ENCODE assay signal across 21 cellular contexts in genomic region chr22:30614879-30615278, GRCh38. TPM values are rescaled to one million over a fixed set of nuclear protein-coding genes. Genes with fewer than 3 reads are reported as not detected.
DNase-seq lines count a peak whose midpoint lies in the region; FAIRE-seq and TF ChIP-seq lines count a peak whose summit lies in the region.
"Had no signal": no experiment of that assay in that cellular context is flagged by ENCODE, and none has a peak within 500 bp of the region (broad histone marks: within the 10 kb centered on the region; RNA-seq: fewer than 3 reads in every experiment).

No MANE protein-coding gene starts in this region.

- no TSS peak for BruUV-seq in PC-9 (replicated peaks; lab: Mats Ljungman, UMichigan)

- H3K4me3 Mint-ChIP-seq in CD14-positive monocyte (no peak overlapping the region), nephron progenitor cell (no peak overlapping the region)
- H3K4me3 Mint-ChIP-seq in activated naive CD4-positive, alpha-beta T cell treated with anti-CD3 and anti-CD28 coated beads for 36 hours = no peak overlapping the region
- H3K4me3 Mint-ChIP-seq: CD4-positive, alpha-beta T cell; CD8-positive, alpha-beta T cell had no signal

- no peaks in the 10 kb centered on the region for H3K9me2 ChIP-seq in PC-9 (ENCODE audit: insufficient read depth)

- no peak overlapping the region for H2AFZ ChIP-seq in PC-9

- no peaks in the 10 kb centered on the region for H3K27me3 ChIP-seq in PC-9 (ENCODE audit: insufficient read depth, low read depth)
- H3K27me3 ChIP-seq: BE2C, BLaER1 had no signal

- H3K9me3 Mint-ChIP-seq in CD14-positive monocyte (no peaks in the 10 kb centered on the region), nephron progenitor cell (no peaks in the 10 kb centered on the region)
- no peaks in the 10 kb centered on the region for H3K9me3 Mint-ChIP-seq in activated naive CD4-positive, alpha-beta T cell treated with anti-CD3 and anti-CD28 coated beads for 36 hours
- H3K9me3 Mint-ChIP-seq: CD4-positive, alpha-beta T cell; CD8-positive, alpha-beta T cell had no signal

- H3K79me2 ChIP-seq in PC-9 (ENCODE audit: low read depth) = no peaks in the 10 kb centered on the region

- DNase-seq in CD14-positive monocyte (ENCODE audit: low spot score) (no peak), PC-9 (peak in 1 of 2 experiments; percentile 52), nephron progenitor cell (no peak), GM12891 (ENCODE audit: insufficient read length, low spot score) (no peak), 8988T (no peak)
- DNase-seq in activated naive CD4-positive, alpha-beta T cell treated with anti-CD3 and anti-CD28 coated beads for 36 hours = no peak
- DNase-seq: BE2C; C1 segment of cervical spinal cord; Calu3; CD4-positive, alpha-beta T cell; CD8-positive, alpha-beta T cell; DMS79 treated with DMSO at 0.1 percent for 48 hours; GF-D8 had no signal

- TF ChIP-seq CTCF in CD14-positive monocyte (IDR thresholded peaks at IDR 0.05) = no peak
- no peak for TF ChIP-seq CTCF in PC-9 (conservative IDR thresholded peaks at IDR 0.05)
- TF ChIP-seq CTCF in nephron progenitor cell (IDR thresholded peaks at IDR 0.05) = no peak

- peaks cover 20 to 23% of the 10 kb centered on the region in 2 donors for H3K36me3 Mint-ChIP-seq in CD14-positive monocyte
- peaks cover 23% of the 10 kb centered on the region for H3K36me3 Mint-ChIP-seq in nephron progenitor cell (ENCODE audit: low read depth)
- no peaks in the 10 kb centered on the region for H3K36me3 Mint-ChIP-seq in activated naive CD4-positive, alpha-beta T cell treated with anti-CD3 and anti-CD28 coated beads for 36 hours (ENCODE audit: low read depth)
- H3K36me3 Mint-ChIP-seq: CD8-positive, alpha-beta T cell had no signal

- peaks cover 15% of the 10 kb centered on the region for H3K4me1 ChIP-seq in PC-9 (replicated peaks; ENCODE audit: insufficient read depth)
- H3K4me1 ChIP-seq: BE2C, Caco-2 had no signal

- CTCF ChIA-PET in PC-9 (lab: Charles Lee) = interaction anchor here (0.6 kb wide), 1 partner anchor 246 kb away, joined by 4 read pairs; no protein-coding TSS in a partner anchor
- CTCF ChIA-PET in activated naive CD4-positive, alpha-beta T cell treated with anti-CD3 and anti-CD28 coated beads for 36 hours (lab: Charles Lee) = interaction anchor here (0.6 to 1.0 kb wide), 2 partner anchors 140 to 194 kb away, joined by 3 to 4 read pairs; no protein-coding TSS in a partner anchor

- H4K20me1 ChIP-seq in PC-9 (ENCODE audit: insufficient read depth) = no peaks in the 10 kb centered on the region
- H4K20me1 ChIP-seq: BLaER1 had no signal

- TF ChIP-seq POLR2A in GM12891 (IDR thresholded peaks at IDR 0.05; ENCODE audit: low read depth, low read length) = no peak

- H3K27ac ChIP-seq in PC-9 = no peak overlapping the region
- H3K27ac ChIP-seq: A549, BLaER1 had no signal

- H3K36me3 ChIP-seq in PC-9 (ENCODE audit: low read depth) = no peaks in the 10 kb centered on the region
- H3K36me3 ChIP-seq: BE2C, BLaER1 had no signal

- no peaks in the 10 kb centered on the region for H3K9me3 ChIP-seq in PC-9 (ENCODE audit: insufficient read depth, low read depth)
- H3K9me3 ChIP-seq: A549, BE2C, BLaER1, Caco-2 had no signal

- peaks cover 5% of the 10 kb centered on the region for H3F3A ChIP-seq in PC-9 (ENCODE audit: insufficient read depth, low read depth)

- peaks cover 1 to 6% (median 2%) of the 10 kb centered on the region in 3 donors for H3K27me3 Mint-ChIP-seq in CD14-positive monocyte (ENCODE audit: low read depth in 3 of 3)
- no peaks in the 10 kb centered on the region for H3K27me3 Mint-ChIP-seq in nephron progenitor cell (ENCODE audit: low read depth, poor library complexity)
- H3K27me3 Mint-ChIP-seq in activated naive CD4-positive, alpha-beta T cell treated with anti-CD3 and anti-CD28 coated beads for 36 hours (ENCODE audit: low read depth) = no peaks in the 10 kb centered on the region
- H3K27me3 Mint-ChIP-seq: CD4-positive, alpha-beta T cell had no signal

- no peak overlapping the region for H3K4me3 ChIP-seq in PC-9
- H3K4me3 ChIP-seq: A549, BLaER1 had no signal

- H3K4me1 Mint-ChIP-seq in CD14-positive monocyte = peaks cover 29% of the 10 kb centered on the region
- H3K4me1 Mint-ChIP-seq in nephron progenitor cell = peaks cover 7% of the 10 kb centered on the region
- no peaks in the 10 kb centered on the region for H3K4me1 Mint-ChIP-seq in activated naive CD4-positive, alpha-beta T cell treated with anti-CD3 and anti-CD28 coated beads for 36 hours (ENCODE audit: low read depth)

- no peak for FAIRE-seq in GM12891 (lab: Jason Lieb, UNC)
- FAIRE-seq: A549, D721Med, G401.6, GM12892, GM18507 had no signal

- POLR2A ChIA-PET in PC-9 (lab: Charles Lee; ENCODE audit: unreplicated experiment) = interaction anchor here (0.6 kb wide), 2 partner anchors 466 to 532 kb away, joined by 4 to 8 read pairs; no protein-coding TSS in a partner anchor

- H3K4me2 ChIP-seq in PC-9 = peak overlapping the region; percentile 38
- H3K4me2 ChIP-seq: A549, BLaER1 had no signal

- intact Hi-C loops in CD14-positive monocyte (cut with micrococcal nuclease) = no loop called here
- intact Hi-C loops in PC-9 (cut with micrococcal nuclease; ENCODE audit: unreplicated experiment) = no loop called here
- intact Hi-C loops in activated naive CD4-positive, alpha-beta T cell treated with anti-CD3 and anti-CD28 coated beads for 36 hours (cut with micrococcal nuclease) = no loop called here

- H3K27ac Mint-ChIP-seq in CD14-positive monocyte = peak overlapping the region; percentile 73 to 93 (median 88)
- H3K27ac Mint-ChIP-seq in nephron progenitor cell = peak overlapping the region; percentile 74
- H3K27ac Mint-ChIP-seq in activated naive CD4-positive, alpha-beta T cell treated with anti-CD3 and anti-CD28 coated beads for 36 hours = no peak overlapping the region
- H3K27ac Mint-ChIP-seq: CD4-positive, alpha-beta T cell; CD8-positive, alpha-beta T cell had no signal

TF ChIP-seq in GM12891, 5 proteins besides CTCF, POLR2A, EP300 and RAD21:
- TF ChIP-seq POU2F2 (IDR thresholded peaks at IDR 0.05; ENCODE audit: low read depth, low read length) (no peak), SPI1 (IDR thresholded peaks at IDR 0.05; ENCODE audit: low read depth, low read length) (no peak), TAF1 (IDR thresholded peaks at IDR 0.05; ENCODE audit: low read depth, low read length) (no peak), POLR2AphosphoS5 (IDR thresholded peaks at IDR 0.05; ENCODE audit: low read depth, low read length) (no peak), PAX5 (IDR thresholded peaks at IDR 0.05; ENCODE audit: insufficient read depth, low read length, severe bottlenecking) (no peak)
TF ChIP-seq in GM12891: peak in this region for 0.

RNA-seq across cellular contexts. Expression of gene TCN2, which starts 7.9 kb away (rescaled TPM):
- 10 to 100 TPM; 45.0 to 51.7 TPM for polyA plus RNA-seq in CD14-positive monocyte
- total RNA-seq in PC-9 (2021) = 11.5 and 12.9 TPM in 2 replicates
- total RNA-seq in activated naive CD4-positive, alpha-beta T cell treated with anti-CD3 and anti-CD28 coated beads for 36 hours = under 1 TPM; 0.19 to 0.22 TPM
- 8.4 TPM for polyA plus RNA-seq in GM12891 (2012; ENCODE audit: low read depth, missing spikeins)

RNA-seq across cellular contexts. Expression of gene SLC35E4, which starts 20.7 kb away (rescaled TPM):
- polyA plus RNA-seq in CD14-positive monocyte = 1 to 10 TPM; 1.4 to 2.4 TPM
- 4.7 and 6.4 TPM in 2 replicates for total RNA-seq in PC-9 (2021)
- total RNA-seq in activated naive CD4-positive, alpha-beta T cell treated with anti-CD3 and anti-CD28 coated beads for 36 hours = 1 to 10 TPM; 2.2 TPM
- 0.40 TPM for polyA plus RNA-seq in GM12891 (2012; ENCODE audit: low read depth, missing spikeins)

RNA-seq across cellular contexts. Expression of gene PES1, which starts 23.2 kb away (rescaled TPM):
- polyA plus RNA-seq in CD14-positive monocyte = 10 to 100 TPM; 32.2 to 36.6 TPM
- total RNA-seq in PC-9 (2021) = 94.3 and 127 TPM in 2 replicates
- total RNA-seq in activated naive CD4-positive, alpha-beta T cell treated with anti-CD3 and anti-CD28 coated beads for 36 hours = 10 to 100 TPM; 92.8 to 96.7 TPM
- 68.0 TPM for polyA plus RNA-seq in GM12891 (2012; ENCODE audit: low read depth, missing spikeins)

RNA-seq across cellular contexts. Expression of gene GAL3ST1, which starts 40.4 kb away (rescaled TPM):
- polyA plus RNA-seq in CD14-positive monocyte = not detected
- total RNA-seq in PC-9 (2021) = 0.52 TPM in 1 of 2 replicates, not detected in the other
- under 1 TPM; 0.27 to 0.29 TPM for total RNA-seq in activated naive CD4-positive, alpha-beta T cell treated with anti-CD3 and anti-CD28 coated beads for 36 hours
- polyA plus RNA-seq in GM12891 (2012; ENCODE audit: low read depth, missing spikeins) = 0.05 TPM
- total RNA-seq: A172; CD4-positive, alpha-beta T cell; CD8-positive, alpha-beta T cell had no signal

RNA-seq across cellular contexts. Expression of gene DUSP18, which starts 52.8 kb away (rescaled TPM):
- 10 to 100 TPM; 13.2 to 18.9 TPM for polyA plus RNA-seq in CD14-positive monocyte
- 9.9 and 11.0 TPM in 2 replicates for total RNA-seq in PC-9 (2021)
- total RNA-seq in activated naive CD4-positive, alpha-beta T cell treated with anti-CD3 and anti-CD28 coated beads for 36 hours = 1 to 10 TPM; 4.7 to 5.6 TPM
- polyA plus RNA-seq in GM12891 (2012; ENCODE audit: low read depth, missing spikeins) = 3.1 TPM

Comparison
In these comparisons a context has a peak if more than half of its experiments do, and no peak if none do; other contexts are left out.
1. RNA of gene TCN2, which starts 7.9 kb away (total RNA-seq): 11.5 to 12.9 TPM in PC-9; 0.19 to 0.22 TPM in activated naive CD4-positive, alpha-beta T cell treated with anti-CD3 and anti-CD28 coated beads for 36 hours; every median in the first group is over 10 times any median in the second.